In the genomic region with DNA sequence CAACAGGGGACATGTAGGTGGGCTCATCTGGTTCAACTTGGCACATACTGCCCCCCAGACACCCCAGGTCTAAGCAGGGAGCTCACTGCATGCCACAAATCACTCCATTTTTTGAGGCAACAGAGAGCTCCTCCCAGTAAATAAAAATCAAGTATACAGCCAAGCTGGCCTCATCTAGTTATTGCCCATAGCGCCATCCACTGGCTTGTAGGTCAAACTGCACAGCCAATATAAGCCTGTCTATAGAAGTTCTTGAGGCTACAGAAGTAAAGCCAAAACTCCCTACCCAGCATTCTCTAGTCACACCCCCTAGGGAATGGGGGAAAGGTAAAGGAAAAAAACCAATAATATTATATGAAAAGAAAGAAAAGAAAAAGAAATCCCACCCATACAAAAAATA, we compare ENCODE assay signal across 16 cellular contexts.
DNase-seq lines count a peak whose midpoint lies in the region; ATAC-seq and TF ChIP-seq lines count a peak whose summit lies in the region.
"Had no signal": no experiment of that assay in that cellular context is flagged by ENCODE, and none has a peak within 500 bp of the region (broad histone marks: within the 10 kb centered on the region; RNA-seq: fewer than 3 reads in every experiment).

No MANE protein-coding gene starts in this region.

- H3K4me2 ChIP-seq in DND-41 (ENCODE audit: insufficient read depth, low read length): no peak overlapping the region
- H3K4me2 ChIP-seq: BLaER1 had no signal

- H3K36me3 Mint-ChIP-seq in HFFc6 (ENCODE audit: low read depth) (peaks cover 35% of the 10 kb centered on the region), WTC11 (peaks cover 6% of the 10 kb centered on the region; the same call in 1 of the 2 replicates)
- H3K36me3 Mint-ChIP-seq in activated T-helper 17 cell treated with anti-CD3 and anti-CD28 coated beads, Interleukin-2, amount 50 U/mL, for 72 hours (ENCODE audit: low read depth): no peaks in the 10 kb centered on the region
- H3K36me3 Mint-ChIP-seq: CD14-positive monocyte; CD4-positive, alpha-beta memory T cell had no signal

- ATAC-seq in DND-41 (ENCODE audit: insufficient read depth, low read depth): no peak
- ATAC-seq in WTC11: no peak; the same call in 1 of the 2 replicates
- no peak for ATAC-seq in lower lobe of right lung
- ATAC-seq in activated T-helper 17 cell treated with anti-CD3 and anti-CD28 coated beads, Interleukin-2, amount 50 U/mL, for 72 hours (replicated peaks): no peak
- ATAC-seq: HCT116 had no signal

- POLR2A ChIA-PET in WTC11 (lab: Charles Lee): no interaction called here

- H3K4me3 Mint-ChIP-seq in HFFc6 (no peak overlapping the region), WTC11 (no peak overlapping the region)
- no peak overlapping the region for H3K4me3 Mint-ChIP-seq in activated T-helper 17 cell treated with anti-CD3 and anti-CD28 coated beads, Interleukin-2, amount 50 U/mL, for 72 hours
- H3K4me3 Mint-ChIP-seq: CD14-positive monocyte; CD4-positive, alpha-beta memory T cell had no signal

- H4K20me1 ChIP-seq in DND-41 (ENCODE audit: insufficient read depth, low read length): no peaks in the 10 kb centered on the region
- H4K20me1 ChIP-seq: BLaER1 had no signal

- H3K4me1 ChIP-seq in DND-41 (ENCODE audit: insufficient read depth, low read length) (no peaks in the 10 kb centered on the region), lower lobe of right lung (no peaks in the 10 kb centered on the region)
- H3K4me1 ChIP-seq: BLaER1 had no signal

- H3K27ac Mint-ChIP-seq in HFFc6: no peak overlapping the region
- no peak overlapping the region for H3K27ac Mint-ChIP-seq in WTC11
- H3K27ac Mint-ChIP-seq in activated T-helper 17 cell treated with anti-CD3 and anti-CD28 coated beads, Interleukin-2, amount 50 U/mL, for 72 hours: no peak overlapping the region
- H3K27ac Mint-ChIP-seq: CD14-positive monocyte; CD4-positive, alpha-beta memory T cell had no signal

- peaks cover 27% of the 10 kb centered on the region for H3K9me3 Mint-ChIP-seq in HFFc6
- H3K9me3 Mint-ChIP-seq in WTC11: peaks cover 30% of the 10 kb centered on the region
- peaks cover 14% of the 10 kb centered on the region for H3K9me3 Mint-ChIP-seq in activated T-helper 17 cell treated with anti-CD3 and anti-CD28 coated beads, Interleukin-2, amount 50 U/mL, for 72 hours

- intact Hi-C loops in lower lobe of right lung (cut with DNase I): no loop called here

- H3K27ac ChIP-seq in DND-41 (ENCODE audit: low read length): no peak overlapping the region
- no peak overlapping the region for H3K27ac ChIP-seq in lower lobe of right lung
- H3K27ac ChIP-seq: BLaER1 had no signal

- H3K4me1 Mint-ChIP-seq in HFFc6 (ENCODE audit: low read depth): peaks cover 40% of the 10 kb centered on the region
- H3K4me1 Mint-ChIP-seq in WTC11: no peaks in the 10 kb centered on the region
- H3K4me1 Mint-ChIP-seq in activated T-helper 17 cell treated with anti-CD3 and anti-CD28 coated beads, Interleukin-2, amount 50 U/mL, for 72 hours: no peaks in the 10 kb centered on the region
- H3K4me1 Mint-ChIP-seq: CD14-positive monocyte; CD4-positive, alpha-beta memory T cell had no signal

- H3K9me3 ChIP-seq in DND-41 (ENCODE audit: insufficient read depth, low read length, severe bottlenecking) (peaks cover 2% of the 10 kb centered on the region), lower lobe of right lung (no peaks in the 10 kb centered on the region)

- H3K27me3 ChIP-seq in DND-41 (ENCODE audit: insufficient read depth, low read length, poor library complexity) (no peaks in the 10 kb centered on the region), lower lobe of right lung (ENCODE audit: low read depth) (no peaks in the 10 kb centered on the region)
- H3K27me3 ChIP-seq: BLaER1 had no signal

- DNase-seq in DND-41: no peak
- no peak for DNase-seq in HFFc6
- DNase-seq in WTC11 (ENCODE audit: low spot score): no peak
- peak; percentile 65 for DNase-seq in mesenteric fat pad (ENCODE audit: low spot score)
- DNase-seq in NCI-H2227 treated with DMSO at 0.1 percent for 48 hours (lab: John Stamatoyannopoulos, UW): no peak
- no peak for DNase-seq in lower lobe of right lung
- no peak for DNase-seq in DMS79 treated with DMSO at 0.1 percent for 48 hours (lab: John Stamatoyannopoulos, UW)
- DNase-seq: 8988T; CD4-positive, alpha-beta memory T cell; DMS153; GDM1; KG1 had no signal

- no peak overlapping the region for H3K4me3 ChIP-seq in DND-41 (ENCODE audit: low read depth in 1 of 2, low read length in 2 of 2)
- no peak overlapping the region for H3K4me3 ChIP-seq in lower lobe of right lung
- H3K4me3 ChIP-seq: BLaER1 had no signal

- H3K27me3 Mint-ChIP-seq in HFFc6 (ENCODE audit: insufficient read depth): peaks cover 2% of the 10 kb centered on the region
- H3K27me3 Mint-ChIP-seq in WTC11 (ENCODE audit: low read depth): no peaks in the 10 kb centered on the region
- H3K27me3 Mint-ChIP-seq in activated T-helper 17 cell treated with anti-CD3 and anti-CD28 coated beads, Interleukin-2, amount 50 U/mL, for 72 hours: no peaks in the 10 kb centered on the region
- H3K27me3 Mint-ChIP-seq: CD4-positive, alpha-beta memory T cell had no signal

- no peak overlapping the region for H2AFZ ChIP-seq in DND-41 (ENCODE audit: low read depth, low read length)

- TF ChIP-seq CTCF in DND-41 (IDR thresholded peaks at IDR 0.05; ENCODE audit: borderline replicate concordance, extremely low read depth, low read length, poor library complexity, severe bottlenecking): peak; percentile 7
- peak; percentile 42; the same call in 1 of the 2 replicates for TF ChIP-seq CTCF in HFFc6 (IDR thresholded peaks at IDR 0.05)
- peak; percentile 21; the same call in 1 of the 2 replicates for TF ChIP-seq CTCF in WTC11 (IDR thresholded peaks at IDR 0.05)
- TF ChIP-seq CTCF in lower lobe of right lung (IDR thresholded peaks at IDR 0.05): no peak

- H3K36me3 ChIP-seq in DND-41 (ENCODE audit: insufficient read depth, low read length) (no peaks in the 10 kb centered on the region), lower lobe of right lung (no peaks in the 10 kb centered on the region)
- H3K36me3 ChIP-seq: BLaER1 had no signal

- no peak overlapping the region for H3K9ac ChIP-seq in DND-41 (ENCODE audit: low read depth, low read length)
- H3K9ac ChIP-seq: BLaER1 had no signal

- H3K79me2 ChIP-seq in DND-41 (ENCODE audit: insufficient read depth, low read length): no peaks in the 10 kb centered on the region

- CTCF ChIA-PET in WTC11 (lab: Charles Lee): no interaction called here

TF ChIP-seq in WTC11, 78 proteins besides CTCF, POLR2A, EP300 and RAD21:
- TF ChIP-seq, protein P1, sequence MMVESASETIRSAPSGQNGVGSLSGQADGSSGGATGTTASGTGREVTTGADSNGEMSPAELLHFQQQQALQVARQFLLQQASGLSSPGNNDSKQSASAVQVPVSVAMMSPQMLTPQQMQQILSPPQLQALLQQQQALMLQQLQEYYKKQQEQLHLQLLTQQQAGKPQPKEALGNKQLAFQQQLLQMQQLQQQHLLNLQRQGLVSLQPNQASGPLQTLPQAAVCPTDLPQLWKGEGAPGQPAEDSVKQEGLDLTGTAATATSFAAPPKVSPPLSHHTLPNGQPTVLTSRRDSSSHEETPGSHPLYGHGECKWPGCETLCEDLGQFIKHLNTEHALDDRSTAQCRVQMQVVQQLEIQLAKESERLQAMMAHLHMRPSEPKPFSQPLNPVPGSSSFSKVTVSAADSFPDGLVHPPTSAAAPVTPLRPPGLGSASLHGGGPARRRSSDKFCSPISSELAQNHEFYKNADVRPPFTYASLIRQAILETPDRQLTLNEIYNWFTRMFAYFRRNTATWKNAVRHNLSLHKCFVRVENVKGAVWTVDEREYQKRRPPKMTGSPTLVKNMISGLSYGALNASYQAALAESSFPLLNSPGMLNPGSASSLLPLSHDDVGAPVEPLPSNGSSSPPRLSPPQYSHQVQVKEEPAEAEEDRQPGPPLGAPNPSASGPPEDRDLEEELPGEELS (CRISPR knock-in tag; IDR thresholded peaks at IDR 0.05): no peak
- TF ChIP-seq, protein P2, sequence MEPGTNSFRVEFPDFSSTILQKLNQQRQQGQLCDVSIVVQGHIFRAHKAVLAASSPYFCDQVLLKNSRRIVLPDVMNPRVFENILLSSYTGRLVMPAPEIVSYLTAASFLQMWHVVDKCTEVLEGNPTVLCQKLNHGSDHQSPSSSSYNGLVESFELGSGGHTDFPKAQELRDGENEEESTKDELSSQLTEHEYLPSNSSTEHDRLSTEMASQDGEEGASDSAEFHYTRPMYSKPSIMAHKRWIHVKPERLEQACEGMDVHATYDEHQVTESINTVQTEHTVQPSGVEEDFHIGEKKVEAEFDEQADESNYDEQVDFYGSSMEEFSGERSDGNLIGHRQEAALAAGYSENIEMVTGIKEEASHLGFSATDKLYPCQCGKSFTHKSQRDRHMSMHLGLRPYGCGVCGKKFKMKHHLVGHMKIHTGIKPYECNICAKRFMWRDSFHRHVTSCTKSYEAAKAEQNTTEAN (CRISPR knock-in tag; IDR thresholded peaks at IDR 0.05): no peak
TF ChIP-seq in WTC11: peak in this region for 0.
